Comparison of ENCODE assay signal across 2 cellular contexts in genomic region chr7:4236389-4236788, GRCh38.
A peak's percentile ranks its signal among the peaks of the same experiment; 100 is the strongest.
TF ChIP-seq lines count a peak whose summit lies in the region.

No MANE protein-coding gene starts in this region.

TF ChIP-seq in HEK293, 187 proteins besides CTCF, POLR2A, EP300 and RAD21:
- TF ChIP-seq PATZ1 (tag by site-specific recombination; IDR thresholded peaks at IDR 0.05) (no peak), YY2 (tag by site-specific recombination; IDR thresholded peaks at IDR 0.05) (no peak), HOXD13 (CRISPR knock-in tag; IDR thresholded peaks at IDR 0.05; ENCODE audit: borderline replicate concordance) (no peak), ZBTB8A (tag by site-specific recombination; IDR thresholded peaks at IDR 0.05) (no peak), ZNF501 (tag by site-specific recombination; IDR thresholded peaks at IDR 0.05) (no peak), SCRT2 (tag by site-specific recombination; IDR thresholded peaks at IDR 0.05) (peak; percentile 45; the same call in 1 of the 2 replicates)

TF ChIP-seq in WTC11, 78 proteins besides CTCF, POLR2A, EP300 and RAD21 (continued from another document):
- TF ChIP-seq ARID4B (CRISPR knock-in tag; IDR thresholded peaks at IDR 0.05; ENCODE audit: borderline replicate concordance) (no peak), PRDM15 (CRISPR knock-in tag; IDR thresholded peaks at IDR 0.05) (no peak), ZNF281 (CRISPR knock-in tag; IDR thresholded peaks at IDR 0.05) (no peak), ZSCAN18 (CRISPR knock-in tag; IDR thresholded peaks at IDR 0.05) (no peak), ZNF317 (CRISPR knock-in tag; IDR thresholded peaks at IDR 0.05; ENCODE audit: borderline replicate concordance, low read depth) (no peak), FOXK1 (CRISPR knock-in tag; IDR thresholded peaks at IDR 0.05) (no peak), JAZF1 (CRISPR knock-in tag; IDR thresholded peaks at IDR 0.05) (no peak), OVOL2 (CRISPR knock-in tag; IDR thresholded peaks at IDR 0.05; ENCODE audit: borderline replicate concordance) (no peak), USF1 (CRISPR knock-in tag; IDR thresholded peaks at IDR 0.05) (no peak), RORB (CRISPR knock-in tag; IDR thresholded peaks at IDR 0.05) (no peak), JUN (CRISPR knock-in tag; IDR thresholded peaks at IDR 0.05) (no peak), ZNF416 (CRISPR knock-in tag; IDR thresholded peaks at IDR 0.05) (no peak), ATF6 (CRISPR knock-in tag; IDR thresholded peaks at IDR 0.05) (no peak), TEAD4 (CRISPR knock-in tag; IDR thresholded peaks at IDR 0.05) (no peak), ELF4 (CRISPR knock-in tag; IDR thresholded peaks at IDR 0.05; ENCODE audit: low read depth) (no peak)
